ENCODE assay signal across 8 cellular contexts in the genomic region with DNA sequence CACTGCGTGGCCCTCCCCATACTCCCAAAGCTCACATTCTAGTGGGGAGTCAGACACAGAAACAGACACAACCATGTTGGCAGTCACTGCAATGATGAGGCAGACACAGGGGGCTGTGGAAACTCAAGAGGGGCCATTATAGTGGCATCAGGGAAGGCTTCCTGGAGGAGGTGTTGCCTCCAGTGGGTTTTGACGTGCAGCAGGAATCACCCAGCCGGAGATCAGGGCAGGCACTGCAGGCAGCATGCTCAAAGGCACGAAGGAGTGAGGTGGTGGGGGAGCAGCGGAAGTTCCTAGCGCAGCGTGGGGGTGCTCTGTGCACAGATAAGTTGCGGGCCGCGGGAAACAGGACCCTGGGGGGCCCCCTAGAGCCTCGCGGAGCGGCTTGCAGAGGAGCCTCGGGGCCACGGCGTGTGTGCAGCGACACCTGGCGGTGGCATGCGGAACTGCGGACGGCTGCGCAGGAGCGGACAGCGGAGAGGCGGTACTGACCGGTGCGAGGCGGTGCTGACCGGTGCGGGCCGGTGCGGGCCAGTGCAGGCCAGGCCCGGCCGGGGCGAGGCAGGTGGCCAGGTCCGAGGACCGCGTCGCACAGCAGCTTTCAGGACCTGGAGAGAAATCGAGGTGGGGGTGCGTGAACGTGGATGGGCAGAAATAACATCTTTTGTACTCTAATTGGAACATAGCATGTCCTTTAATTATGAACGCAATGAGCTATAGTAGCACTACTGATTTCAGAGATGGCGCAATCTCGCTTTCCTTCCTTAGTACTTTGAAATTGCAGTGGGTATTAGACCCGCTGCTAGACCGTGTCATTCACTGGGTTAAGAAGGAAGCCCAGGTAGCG.
DNase-seq lines count a peak whose midpoint lies in the region; ATAC-seq and TF ChIP-seq lines count a peak whose summit lies in the region.

No MANE protein-coding gene starts in this region.

- peaks cover 41 to 48% (median 47%) of the 10 kb centered on the region in 3 donors for H3K4me1 Mint-ChIP-seq in CD8-positive, alpha-beta memory T cell
- peaks cover 32% of the 10 kb centered on the region for H3K4me1 Mint-ChIP-seq in activated CD4-positive, alpha-beta T cell treated with anti-CD3 and anti-CD28 coated beads for 36 hours
- H3K4me1 Mint-ChIP-seq in central memory CD8-positive, alpha-beta T cell, result peaks cover 46% of the 10 kb centered on the region

- peaks cover 23 to 36% of the 10 kb centered on the region in 2 donors for H3K27me3 Mint-ChIP-seq in CD8-positive, alpha-beta memory T cell
- peaks cover 12% of the 10 kb centered on the region for H3K27me3 Mint-ChIP-seq in activated CD4-positive, alpha-beta T cell treated with anti-CD3 and anti-CD28 coated beads for 36 hours
- peaks cover 36% of the 10 kb centered on the region for H3K27me3 Mint-ChIP-seq in central memory CD8-positive, alpha-beta T cell

- H3K9me3 ChIP-seq in CD8-positive, alpha-beta memory T cell (ENCODE audit: low read length), result no peaks in the 10 kb centered on the region

- TF ChIP-seq POLR2A in NB4 (IDR thresholded peaks at IDR 0.05; ENCODE audit: extremely low read depth, insufficient read length), result no peak

- peaks cover 12% of the 10 kb centered on the region for H3K27me3 ChIP-seq in CD8-positive, alpha-beta memory T cell (ENCODE audit: insufficient read depth, low read length, poor library complexity, severe bottlenecking)

- H3K4me3 ChIP-seq in CD8-positive, alpha-beta memory T cell (ENCODE audit: low read length), result no peak overlapping the region
- H3K4me3 ChIP-seq in NB4 (ENCODE audit: low read depth, low read length), result no peak overlapping the region

- TF ChIP-seq CTCF in NB4 (IDR thresholded peaks at IDR 0.05; ENCODE audit: low read depth, low read length), result peak; percentile 91

- no peaks in the 10 kb centered on the region for H3K36me3 Mint-ChIP-seq in CD8-positive, alpha-beta memory T cell
- no peaks in the 10 kb centered on the region for H3K36me3 Mint-ChIP-seq in activated CD4-positive, alpha-beta T cell treated with anti-CD3 and anti-CD28 coated beads for 36 hours (ENCODE audit: low read depth)
- H3K36me3 Mint-ChIP-seq in central memory CD8-positive, alpha-beta T cell (ENCODE audit: insufficient read depth), result peaks cover 3% of the 10 kb centered on the region

- DNase-seq in CD8-positive, alpha-beta memory T cell, result peak; percentile 66 to 85 (median 74)
- DNase-seq in NB4 (ENCODE audit: low read depth), result peak; percentile 83
- DNase-seq in activated CD4-positive, alpha-beta T cell treated with anti-CD3 and anti-CD28 coated beads for 36 hours, result peak; percentile 89
- peak; percentile 74 to 80 for DNase-seq in central memory CD8-positive, alpha-beta T cell (ENCODE audit: low spot score in 2 of 2)
- DNase-seq in left lobe of liver (ENCODE audit: low spot score), result peak; percentile 81
- DNase-seq in stimulated activated CD4-positive, alpha-beta T cell treated with anti-CD3 and anti-CD28 coated beads, Interleukin-4, amount 100 ng/mL, for 1 hour, result peak; percentile 76

- no peaks in the 10 kb centered on the region for H3K36me3 ChIP-seq in CD8-positive, alpha-beta memory T cell (ENCODE audit: insufficient read depth, low read length)

- ATAC-seq in GM21528 (IDR thresholded peaks at IDR 0.05; ENCODE audit: low FRiP score, unreplicated experiment) (peak; percentile 40), left lobe of liver (peak; percentile 90), GM18858 (IDR thresholded peaks at IDR 0.05; ENCODE audit: unreplicated experiment) (no peak)
- peak; percentile 66 for ATAC-seq in activated CD4-positive, alpha-beta T cell treated with anti-CD3 and anti-CD28 coated beads for 36 hours
- peak; percentile 75 for ATAC-seq in central memory CD8-positive, alpha-beta T cell (replicated peaks; ENCODE audit: extremely low read depth, poor library complexity, severe bottlenecking)

- intact Hi-C loops in activated CD4-positive, alpha-beta T cell treated with anti-CD3 and anti-CD28 coated beads for 36 hours (cut with DNase I, micrococcal nuclease), result loop anchor here in 1 of 2 experiments (1.0 to 5.0 kb wide), 3 partner anchors 170 to 558 kb away; partner anchors contain the start of genes CHCHD4 and HDAC11

- peak overlapping the region in 1 of 8 donors; percentile 33 for H3K27ac Mint-ChIP-seq in CD8-positive, alpha-beta memory T cell
- H3K27ac Mint-ChIP-seq in activated CD4-positive, alpha-beta T cell treated with anti-CD3 and anti-CD28 coated beads for 36 hours, result no peak overlapping the region
- peak overlapping the region; percentile 86 for H3K27ac Mint-ChIP-seq in central memory CD8-positive, alpha-beta T cell (ENCODE audit: low read depth)

- no peaks in the 10 kb centered on the region for H3K9me3 Mint-ChIP-seq in CD8-positive, alpha-beta memory T cell
- H3K9me3 Mint-ChIP-seq in activated CD4-positive, alpha-beta T cell treated with anti-CD3 and anti-CD28 coated beads for 36 hours (ENCODE audit: low read depth), result no peaks in the 10 kb centered on the region
- H3K9me3 Mint-ChIP-seq in central memory CD8-positive, alpha-beta T cell, result no peaks in the 10 kb centered on the region

- H3K4me1 ChIP-seq in CD8-positive, alpha-beta memory T cell (ENCODE audit: insufficient read depth, low read length), result peaks cover 37% of the 10 kb centered on the region

- POLR2A ChIA-PET in CD8-positive, alpha-beta memory T cell (lab: Charles Lee), result no interaction called here
- POLR2A ChIA-PET in activated CD4-positive, alpha-beta T cell treated with anti-CD3 and anti-CD28 coated beads for 36 hours (lab: Charles Lee), result no interaction called here

- H3K4me3 Mint-ChIP-seq in CD8-positive, alpha-beta memory T cell, result peak overlapping the region; percentile 2 to 63 (median 36)
- H3K4me3 Mint-ChIP-seq in activated CD4-positive, alpha-beta T cell treated with anti-CD3 and anti-CD28 coated beads for 36 hours, result peak overlapping the region; percentile 3
- peak overlapping the region; percentile 37 for H3K4me3 Mint-ChIP-seq in central memory CD8-positive, alpha-beta T cell

- CTCF ChIA-PET in CD8-positive, alpha-beta memory T cell (lab: Charles Lee), result interaction anchor here (0.7 to 17.0 kb wide), 14 partner anchors 10 to 559 kb away, joined by 3 to 315 read pairs (median 4); partner anchors contain the start of gene WNT7A
- CTCF ChIA-PET in activated CD4-positive, alpha-beta T cell treated with anti-CD3 and anti-CD28 coated beads for 36 hours (lab: Charles Lee), result interaction anchor here (0.6 to 12.6 kb wide), 13 partner anchors 8 to 559 kb away, joined by 3 to 246 read pairs (median 3); partner anchors contain the start of gene WNT7A

- no peak overlapping the region for H3K27ac ChIP-seq in CD8-positive, alpha-beta memory T cell (ENCODE audit: low read depth, low read length)
